39 cellular contexts compared by ENCODE assay signal in the genomic region with DNA sequence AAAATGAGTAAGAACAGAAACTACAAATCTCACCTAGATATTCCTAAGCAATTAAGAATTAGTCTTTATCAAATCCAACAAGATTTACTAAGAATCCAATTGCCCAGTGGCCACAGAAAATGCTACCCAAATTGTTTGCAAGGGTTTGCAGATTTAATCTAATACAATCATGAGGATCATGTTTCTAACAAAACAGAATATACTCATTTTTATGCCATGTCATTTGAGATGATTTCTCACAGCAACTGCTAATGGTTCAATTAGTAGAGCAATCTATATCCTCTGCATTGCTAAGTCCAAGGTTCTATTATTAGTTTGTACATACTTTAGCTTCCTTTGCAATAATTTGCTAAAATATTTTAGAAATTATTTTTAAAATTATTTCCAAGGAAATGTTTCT.
"Had no signal": no experiment of that assay in that cellular context is flagged by ENCODE, and none has a peak within 500 bp of the region (broad histone marks: within the 10 kb centered on the region; RNA-seq: fewer than 3 reads in every experiment).

No MANE protein-coding gene starts in this region.

- H3K4me3 Mint-ChIP-seq: activated B cell treated with CpG ODN at 0.5 μM for 24 hours; activated CD4-positive, alpha-beta memory T cell treated with anti-CD3 and anti-CD28 coated beads, Interleukin-2, amount 10 ng/mL, durations not matched to agents 7 days and 5 days; activated CD8-positive, alpha-beta memory T cell treated with anti-CD3 and anti-CD28 coated beads, Interleukin-2, amount 10 ng/mL, durations not matched to agents 7 days and 5 days; activated naive CD4-positive, alpha-beta T cell treated with anti-CD3 and anti-CD28 coated beads, Interleukin-2, amount 10 ng/mL, durations not matched to agents 7 days and 5 days; activated naive CD8-positive, alpha-beta T cell; activated naive CD8-positive, alpha-beta T cell treated with anti-CD3 and anti-CD28 coated beads, Interleukin-2, amount 50 U/mL, for 24 hours; brain had no signal

- ATAC-seq: activated CD8-positive, alpha-beta memory T cell treated with anti-CD3 and anti-CD28 coated beads, Interleukin-2, amount 10 ng/mL, durations not matched to agents 7 days and 5 days; activated naive CD8-positive, alpha-beta T cell treated with anti-CD3 and anti-CD28 coated beads, Interleukin-2, amount 50 U/mL, for 24 hours; Right ventricle myocardium inferior had no signal

- FAIRE-seq: bronchial epithelial cell had no signal

- H3K27me3 Mint-ChIP-seq: activated B cell treated with CpG ODN at 0.5 μM for 24 hours; activated CD4-positive, alpha-beta memory T cell treated with anti-CD3 and anti-CD28 coated beads, Interleukin-2, amount 10 ng/mL, durations not matched to agents 7 days and 5 days; activated CD8-positive, alpha-beta memory T cell treated with anti-CD3 and anti-CD28 coated beads, Interleukin-2, amount 10 ng/mL, durations not matched to agents 7 days and 5 days; activated naive CD4-positive, alpha-beta T cell treated with anti-CD3 and anti-CD28 coated beads, Interleukin-2, amount 10 ng/mL, durations not matched to agents 7 days and 5 days; activated naive CD8-positive, alpha-beta T cell; activated naive CD8-positive, alpha-beta T cell treated with anti-CD3 and anti-CD28 coated beads, Interleukin-2, amount 50 U/mL, for 24 hours; brain had no signal

- H3K27ac Mint-ChIP-seq: activated B cell treated with CpG ODN at 0.5 μM for 24 hours; activated CD4-positive, alpha-beta memory T cell treated with anti-CD3 and anti-CD28 coated beads, Interleukin-2, amount 10 ng/mL, durations not matched to agents 7 days and 5 days; activated CD8-positive, alpha-beta memory T cell treated with anti-CD3 and anti-CD28 coated beads, Interleukin-2, amount 10 ng/mL, durations not matched to agents 7 days and 5 days; activated naive CD4-positive, alpha-beta T cell treated with anti-CD3 and anti-CD28 coated beads, Interleukin-2, amount 10 ng/mL, durations not matched to agents 7 days and 5 days; activated naive CD8-positive, alpha-beta T cell; activated naive CD8-positive, alpha-beta T cell treated with anti-CD3 and anti-CD28 coated beads, Interleukin-2, amount 50 U/mL, for 24 hours had no signal

- H3K4me3 ChIP-seq: PC-9 had no signal

- H2AFZ ChIP-seq: PC-9 had no signal

- H3K9me3 Mint-ChIP-seq: activated B cell treated with CpG ODN at 0.5 μM for 24 hours; activated CD4-positive, alpha-beta memory T cell treated with anti-CD3 and anti-CD28 coated beads, Interleukin-2, amount 10 ng/mL, durations not matched to agents 7 days and 5 days; activated naive CD4-positive, alpha-beta T cell treated with anti-CD3 and anti-CD28 coated beads, Interleukin-2, amount 10 ng/mL, durations not matched to agents 7 days and 5 days; brain had no signal

- DNase-seq: activated B cell treated with CpG ODN at 0.5 μM for 24 hours; activated CD4-positive, alpha-beta memory T cell treated with anti-CD3 and anti-CD28 coated beads, Interleukin-2, amount 10 ng/mL, durations not matched to agents 7 days and 5 days; activated CD4-positive, alpha-beta T cell treated with anti-CD3 and anti-CD28 coated beads for 4 hours; activated CD4-positive, CD25-positive, alpha-beta regulatory T cell treated with anti-CD3 and anti-CD28 coated beads, Interleukin-2, amount 50 U/mL, for 72 hours; activated CD8-positive, alpha-beta memory T cell treated with anti-CD3 and anti-CD28 coated beads for 24 hours; activated CD8-positive, alpha-beta memory T cell treated with anti-CD3 and anti-CD28 coated beads, Interleukin-2, amount 10 ng/mL, durations not matched to agents 7 days and 5 days; activated CD8-positive, alpha-beta memory T cell treated with anti-CD3 and anti-CD28 coated beads, Interleukin-2, amount 50 U/mL, for 48 hours; activated effector memory CD4-positive, alpha-beta T cell treated with Interleukin-2 at 50 U/mL for 16 hours; activated naive CD4-positive, alpha-beta T cell treated with anti-CD3 and anti-CD28 coated beads, Interleukin-2, amount 10 ng/mL, durations not matched to agents 7 days and 5 days; activated naive CD8-positive, alpha-beta T cell treated with anti-CD3 and anti-CD28 coated beads, Interleukin-2, amount 50 U/mL, for 24 hours; activated T-cell treated with anti-CD3 and anti-CD28 coated beads, Interleukin-2, amount 50 U/mL, for 48 hours; anterior cingulate cortex; caudate nucleus; cerebellar nuclear complex; Kasumi-1; KG1; MM.1S; MV-4-11; NCI-H1092; NCI-H1436 treated with DMSO at 0.1 percent for 48 hours; NCI-H187 treated with DMSO at 0.1 percent for 48 hours; NCI-H2081; NCI-H2171; NCI-H446; NCI-H510A treated with DMSO at 0.1 percent for 48 hours; NCI-H526 treated with DMSO at 0.1 percent for 48 hours; NCI-H774; PC-9; SIG-M5; SW 1271; T-helper 1 cell; T-helper 2 cell; T-helper 9 cell had no signal

- H3K4me2 ChIP-seq: PC-9 had no signal

- H3K27ac ChIP-seq: PC-9, RWPE1, VCaP had no signal

- H3K4me1 Mint-ChIP-seq: activated B cell treated with CpG ODN at 0.5 μM for 24 hours, brain had no signal
